11 cellular contexts compared by ENCODE assay signal in genomic region chr4:186643501-186644315, GRCh38.
A peak's percentile ranks its signal among the peaks of the same experiment; 100 is the strongest.
DNase-seq lines count a peak whose midpoint lies in the region; ATAC-seq and TF ChIP-seq lines count a peak whose summit lies in the region.
"Had no signal": no experiment of that assay in that cellular context is flagged by ENCODE, and none has a peak within 500 bp of the region (broad histone marks: within the 10 kb centered on the region; RNA-seq: fewer than 3 reads in every experiment).

No MANE protein-coding gene starts in this region.

- peak overlapping the region; percentile 54 for H3K27ac ChIP-seq in GM23248
- peak overlapping the region; percentile 71 for H3K27ac ChIP-seq in PC-9
- H3K27ac ChIP-seq in right atrium auricular region = no peak overlapping the region
- H3K27ac ChIP-seq: neutrophil had no signal

- H3K27me3 ChIP-seq in GM23248 (replicated peaks; ENCODE audit: insufficient read depth) (no peaks in the 10 kb centered on the region), PC-9 (ENCODE audit: insufficient read depth, low read depth) (no peaks in the 10 kb centered on the region), right atrium auricular region (no peaks in the 10 kb centered on the region)
- H3K27me3 ChIP-seq: neutrophil had no signal

- H3K4me3 Mint-ChIP-seq in activated naive CD4-positive, alpha-beta T cell treated with anti-CD3 and anti-CD28 coated beads, Interleukin-2, amount 10 ng/mL, durations not matched to agents 7 days and 5 days = no peak overlapping the region
- H3K4me3 Mint-ChIP-seq: activated CD8-positive, alpha-beta T cell treated with anti-CD3 and anti-CD28 coated beads, Interleukin-2, amount 10 ng/mL, durations not matched to agents 7 days and 5 days had no signal

- BruUV-seq in PC-9 (replicated peaks; lab: Mats Ljungman, UMichigan) = no TSS peak

- peaks cover 14% of the 10 kb centered on the region for H3K4me1 ChIP-seq in GM23248 (ENCODE audit: insufficient read depth)
- H3K4me1 ChIP-seq in PC-9 (replicated peaks; ENCODE audit: insufficient read depth) = peaks cover 16% of the 10 kb centered on the region
- peaks cover 0 to 12% of the 10 kb centered on the region in 2 donors for H3K4me1 ChIP-seq in right atrium auricular region

- H3K4me1 Mint-ChIP-seq in activated naive CD4-positive, alpha-beta T cell treated with anti-CD3 and anti-CD28 coated beads, Interleukin-2, amount 10 ng/mL, durations not matched to agents 7 days and 5 days = no peaks in the 10 kb centered on the region

- no peak overlapping the region for H3K9ac ChIP-seq in GM23248

- CTCF ChIA-PET in PC-9 (lab: Charles Lee) = no interaction called here
- CTCF ChIA-PET in activated naive CD4-positive, alpha-beta T cell treated with anti-CD3 and anti-CD28 coated beads, Interleukin-2, amount 10 ng/mL, durations not matched to agents 7 days and 5 days (lab: Charles Lee) = no interaction called here

- 0 out of 2 replicates have a peak overlapping the region, but pooled peaks have one; percentile 7 for H3K4me3 ChIP-seq in GM23248
- 0 out of 2 replicates have a peak overlapping the region, but pooled peaks have one; percentile 17 for H3K4me3 ChIP-seq in PC-9
- no peak overlapping the region for H3K4me3 ChIP-seq in right atrium auricular region

- H3K79me2 ChIP-seq in GM23248 (ENCODE audit: insufficient read depth) (peaks cover 86% of the 10 kb centered on the region), PC-9 (ENCODE audit: low read depth) (no peaks in the 10 kb centered on the region)

- 84 to 88% methylated on average over 14 of the region's 14 CpGs for WGBS in GM23248 (ENCODE audit: low coverage in 1 of 2, low lambda C conversion rate in 2 of 2, missing lambda C conversion rate in 2 of 2), 2 experiments

- in situ Hi-C loops in GM23248 (cut with MboI) = no loop called here

- peaks cover 4% of the 10 kb centered on the region for H3K9me3 Mint-ChIP-seq in activated naive CD4-positive, alpha-beta T cell treated with anti-CD3 and anti-CD28 coated beads, Interleukin-2, amount 10 ng/mL, durations not matched to agents 7 days and 5 days

- H3K9me2 ChIP-seq in GM23248 (ENCODE audit: insufficient read depth) (no peaks in the 10 kb centered on the region), PC-9 (ENCODE audit: insufficient read depth) (no peaks in the 10 kb centered on the region)

- POLR2A ChIA-PET in PC-9 (lab: Charles Lee; ENCODE audit: unreplicated experiment) = no interaction called here

- no peaks in the 10 kb centered on the region for H4K20me1 ChIP-seq in GM23248 (ENCODE audit: insufficient read depth)
- H4K20me1 ChIP-seq in PC-9 (ENCODE audit: insufficient read depth) = no peaks in the 10 kb centered on the region

- H3K27me3 Mint-ChIP-seq in activated naive CD4-positive, alpha-beta T cell treated with anti-CD3 and anti-CD28 coated beads, Interleukin-2, amount 10 ng/mL, durations not matched to agents 7 days and 5 days = no peaks in the 10 kb centered on the region

- peak; percentile 81 for DNase-seq in GM23248
- DNase-seq in PC-9 = peak in 1 of 2 experiments; percentile 82
- peak; percentile 39 for DNase-seq in fibroblast of gingiva (ENCODE audit: low read depth)
- no peak for DNase-seq in sciatic nerve (ENCODE audit: low spot score)
- DNase-seq in activated naive CD4-positive, alpha-beta T cell treated with anti-CD3 and anti-CD28 coated beads, Interleukin-2, amount 10 ng/mL, durations not matched to agents 7 days and 5 days = no peak
- no peak for DNase-seq in ecto neural progenitor cell (ENCODE audit: low spot score)
- no peak for DNase-seq in activated naive CD4-positive, alpha-beta T cell treated with Interleukin-2 at 50 U/mL for 16 hours
- DNase-seq in right atrium auricular region (ENCODE audit: low spot score) = no peak
- DNase-seq: activated CD8-positive, alpha-beta T cell treated with anti-CD3 and anti-CD28 coated beads, Interleukin-2, amount 10 ng/mL, durations not matched to agents 7 days and 5 days; NCI-H1048 had no signal

- ATAC-seq in sciatic nerve = peak; percentile 51
- ATAC-seq: activated CD8-positive, alpha-beta T cell treated with anti-CD3 and anti-CD28 coated beads, Interleukin-2, amount 10 ng/mL, durations not matched to agents 7 days and 5 days had no signal

- H3K36me3 ChIP-seq in GM23248 (ENCODE audit: low read depth) (peaks cover 14% of the 10 kb centered on the region), PC-9 (ENCODE audit: low read depth) (no peaks in the 10 kb centered on the region), right atrium auricular region (no peaks in the 10 kb centered on the region)
- H3K36me3 ChIP-seq: neutrophil had no signal

- H3F3A ChIP-seq in GM23248 (ENCODE audit: insufficient read depth) = peaks cover 13% of the 10 kb centered on the region
- H3F3A ChIP-seq in PC-9 (ENCODE audit: insufficient read depth, low read depth) = peaks cover 9% of the 10 kb centered on the region

- no peaks in the 10 kb centered on the region for H3K36me3 Mint-ChIP-seq in activated naive CD4-positive, alpha-beta T cell treated with anti-CD3 and anti-CD28 coated beads, Interleukin-2, amount 10 ng/mL, durations not matched to agents 7 days and 5 days

- H3K9me3 ChIP-seq in GM23248 (ENCODE audit: low read depth) (no peaks in the 10 kb centered on the region), PC-9 (ENCODE audit: insufficient read depth, low read depth) (no peaks in the 10 kb centered on the region), right atrium auricular region (no peaks in the 10 kb centered on the region)
- H3K9me3 ChIP-seq: neutrophil had no signal

- no peak for TF ChIP-seq CTCF in PC-9 (conservative IDR thresholded peaks at IDR 0.05)
- no peak for TF ChIP-seq CTCF in right atrium auricular region (IDR thresholded peaks at IDR 0.05)

- no peak overlapping the region for H2AFZ ChIP-seq in GM23248
- H2AFZ ChIP-seq in PC-9 = no peak overlapping the region

- no peak overlapping the region for H3K27ac Mint-ChIP-seq in activated naive CD4-positive, alpha-beta T cell treated with anti-CD3 and anti-CD28 coated beads, Interleukin-2, amount 10 ng/mL, durations not matched to agents 7 days and 5 days
- H3K27ac Mint-ChIP-seq: activated CD8-positive, alpha-beta T cell treated with anti-CD3 and anti-CD28 coated beads, Interleukin-2, amount 10 ng/mL, durations not matched to agents 7 days and 5 days had no signal

- intact Hi-C loops in PC-9 (cut with micrococcal nuclease; ENCODE audit: unreplicated experiment) (loop anchor here (5.0 kb wide), 1 partner anchor 34 kb away; no protein-coding TSS in a partner anchor), sciatic nerve (cut with DNase I) (no loop called here)

- H3K4me2 ChIP-seq in GM23248 (ENCODE audit: unreplicated experiment) (peak overlapping the region; percentile 53), PC-9 (peak overlapping the region; percentile 57)

Comparison
In these comparisons a context has a peak if more than half of its experiments do, and no peak if none do; other contexts are left out.
1. DNase-seq: peak in GM23248 (single experiment) and fibroblast of gingiva (single experiment); none in sciatic nerve (single experiment), activated naive CD4-positive, alpha-beta T cell treated with anti-CD3 and anti-CD28 coated beads, Interleukin-2, amount 10 ng/mL, durations not matched to agents 7 days and 5 days (single experiment), ecto neural progenitor cell (single experiment), activated naive CD4-positive, alpha-beta T cell treated with Interleukin-2 at 50 U/mL for 16 hours (single experiment) and right atrium auricular region (single experiment).
2. H3K27ac ChIP-seq: peak in GM23248 (single experiment) and PC-9 (single experiment); none in right atrium auricular region (0 of 2).
3. H3K4me3 ChIP-seq: peak in GM23248 (single experiment) and PC-9 (single experiment); none in right atrium auricular region (0 of 2).